8 cellular contexts compared by ENCODE assay signal in the genomic region with DNA sequence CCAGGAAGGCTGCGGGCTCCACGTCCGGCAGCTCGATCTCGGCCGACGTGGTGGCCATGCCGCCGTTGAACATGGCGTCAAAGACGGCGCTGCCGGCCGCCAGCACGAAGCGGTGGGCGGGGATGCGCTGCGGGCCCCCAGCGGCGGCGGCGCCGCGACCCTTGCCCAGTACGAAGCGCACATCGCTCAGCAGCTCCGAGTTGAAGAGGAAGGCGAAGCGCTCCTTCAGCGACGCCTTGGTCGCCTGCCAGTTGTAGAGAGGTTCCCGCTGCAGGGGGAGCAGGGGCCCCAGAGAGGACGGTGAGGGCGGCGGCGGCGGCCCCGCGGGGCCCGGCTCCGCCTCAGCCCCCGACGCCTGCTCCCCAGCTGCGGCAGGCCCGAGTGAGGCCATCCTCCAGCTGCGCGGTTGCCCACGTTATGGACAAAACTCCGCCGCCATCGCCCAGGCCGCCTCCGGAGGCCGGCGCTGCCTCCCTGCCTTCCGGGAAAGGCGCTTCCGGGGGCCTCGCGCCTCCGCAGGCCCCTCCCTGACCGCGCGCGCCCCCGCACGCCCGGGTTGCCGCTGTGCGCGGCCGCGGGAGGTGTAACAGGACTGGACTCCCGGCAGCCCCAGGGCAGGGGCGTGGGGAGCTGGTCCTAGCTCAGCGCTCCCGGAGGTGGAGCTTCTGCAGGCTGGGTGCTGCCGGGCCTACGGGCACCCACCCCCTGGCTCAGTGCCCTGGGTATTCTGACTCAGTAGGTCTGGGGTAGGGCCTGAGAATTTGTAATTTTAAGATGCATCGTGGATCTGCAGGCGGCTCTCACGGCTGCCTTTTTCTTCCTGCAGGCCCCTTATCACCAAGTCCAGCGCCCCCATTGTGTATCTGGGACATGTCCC.
DNase-seq lines count a peak whose midpoint lies in the region; ATAC-seq and TF ChIP-seq lines count a peak whose summit lies in the region.

A gene (minus strand): TSS at position 492 of the 877 bp plus-strand sequence. CDS start 101 bp downstream, at position 391.

- peak within 1 kb of the TSS; percentile 94 for H3K4me3 ChIP-seq in AG10803 (ENCODE audit: low read length)

- ATAC-seq in GM18909 (IDR thresholded peaks at IDR 0.05; ENCODE audit: poor library complexity, unreplicated experiment) (peak; percentile 86), HG03159 (IDR thresholded peaks at IDR 0.05; ENCODE audit: unreplicated experiment) (peak; percentile 75)

- DNase-seq in AG10803 (ENCODE audit: low read depth) (peak; percentile 97), NCI-H345 (lab: John Stamatoyannopoulos, UW) (peak; percentile 88), cerebellar nuclear complex (lab: John Stamatoyannopoulos, UW) (peak; percentile 40 to 49), kidney glomerular epithelial cell (lab: John Stamatoyannopoulos, UW) (peak; percentile 88)
- DNase-seq in activated CD4-positive, alpha-beta T cell treated with anti-CD3 and anti-CD28 coated beads for 1 hour, result peak; percentile 68
- DNase-seq in stimulated activated CD4-positive, alpha-beta T cell treated with anti-CD3 and anti-CD28 coated beads, Interleukin-15, amount 100 ng/mL, for 48 hours (ENCODE audit: low read depth in 2 of 2), result peak; percentile 87 to 88

- TF ChIP-seq CTCF in AG10803 (conservative IDR thresholded peaks at IDR 0.05; ENCODE audit: low read length), result peak; percentile 13

Comparison
In these comparisons a context has a peak if more than half of its experiments do, and no peak if none do; other contexts are left out.
1. Peak in every context shown above with its lines: DNase-seq, ATAC-seq and H3K4me3 ChIP-seq.
2. DNase-seq: peak in every context shown above with its lines; median percentile 97 in AG10803; 88 in NCI-H345; 88 in kidney glomerular epithelial cell; 88 in stimulated activated CD4-positive, alpha-beta T cell treated with anti-CD3 and anti-CD28 coated beads, Interleukin-15, amount 100 ng/mL, for 48 hours; 68 in activated CD4-positive, alpha-beta T cell treated with anti-CD3 and anti-CD28 coated beads for 1 hour; 44 in cerebellar nuclear complex.